17 cellular contexts compared by ENCODE assay signal in the genomic region with DNA sequence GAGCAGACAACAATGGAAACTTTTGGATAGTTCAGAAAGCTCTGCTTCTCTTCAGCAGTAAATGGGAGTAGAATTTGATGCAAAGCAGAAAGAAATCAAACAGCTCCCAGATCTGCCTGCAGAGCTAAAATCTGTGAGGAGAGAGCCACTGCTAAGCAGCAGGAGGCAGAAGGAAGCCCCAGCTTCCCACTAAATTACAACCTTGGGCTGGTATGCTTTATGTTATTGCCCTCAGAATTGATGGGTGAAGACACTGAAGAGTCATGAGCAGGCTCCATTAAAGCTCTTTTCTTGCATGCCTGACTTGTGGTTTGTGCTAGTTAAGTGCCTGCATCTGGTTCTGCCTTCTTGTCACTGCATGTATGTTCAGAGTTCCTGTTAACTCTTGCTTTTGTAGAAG.
"Had no signal": no experiment of that assay in that cellular context is flagged by ENCODE, and none has a peak within 500 bp of the region (broad histone marks: within the 10 kb centered on the region; RNA-seq: fewer than 3 reads in every experiment).

No MANE protein-coding gene starts in this region.

- DNase-seq: activated CD4-positive, alpha-beta T cell treated with anti-CD3 and anti-CD28 coated beads for 4 hours; activated CD8-positive, alpha-beta memory T cell treated with anti-CD3 and anti-CD28 coated beads, Interleukin-2, amount 50 U/mL, for 48 hours; activated naive CD8-positive, alpha-beta T cell treated with anti-CD3 and anti-CD28 coated beads for 36 hours; brain microvascular endothelial cell; cortex of kidney; effector CD4-positive, alpha-beta T cell; glutamatergic neuron; kidney glomerular epithelial cell; mesendoderm; psoas muscle; right lobe of liver had no signal

- H3K4me3 Mint-ChIP-seq: activated naive CD8-positive, alpha-beta T cell treated with anti-CD3 and anti-CD28 coated beads for 36 hours; central memory CD8-positive, alpha-beta T cell; neural crest cell; stimulated activated naive CD8-positive, alpha-beta T cell treated with anti-CD3 and anti-CD28 coated beads, Interleukin-15, Interleukin-2, amounts not matched to agents 100 ng/mL and 50 ng/mL, for 24 hours; type B pancreatic cell had no signal

- H3K4me3 ChIP-seq: psoas muscle, right lobe of liver, suprapubic skin had no signal

- H3K4me1 Mint-ChIP-seq: central memory CD8-positive, alpha-beta T cell; neural crest cell had no signal

- H3K36me3 ChIP-seq: brain microvascular endothelial cell, suprapubic skin had no signal

- H3K27me3 Mint-ChIP-seq: activated naive CD8-positive, alpha-beta T cell treated with anti-CD3 and anti-CD28 coated beads for 36 hours; central memory CD8-positive, alpha-beta T cell; stimulated activated naive CD8-positive, alpha-beta T cell treated with anti-CD3 and anti-CD28 coated beads, Interleukin-15, Interleukin-2, amounts not matched to agents 100 ng/mL and 50 ng/mL, for 24 hours; type B pancreatic cell had no signal

- H3K4me1 ChIP-seq: right lobe of liver had no signal

- H3K27ac ChIP-seq: brain microvascular endothelial cell, psoas muscle, right lobe of liver, suprapubic skin, VCaP had no signal

- H3K27ac Mint-ChIP-seq: activated naive CD8-positive, alpha-beta T cell treated with anti-CD3 and anti-CD28 coated beads for 36 hours; stimulated activated naive CD8-positive, alpha-beta T cell treated with anti-CD3 and anti-CD28 coated beads, Interleukin-15, Interleukin-2, amounts not matched to agents 100 ng/mL and 50 ng/mL, for 24 hours; type B pancreatic cell had no signal

- ATAC-seq: psoas muscle, right lobe of liver had no signal

- H3K27me3 ChIP-seq: brain microvascular endothelial cell, right lobe of liver, suprapubic skin had no signal

- H3K9me3 Mint-ChIP-seq: activated naive CD8-positive, alpha-beta T cell treated with anti-CD3 and anti-CD28 coated beads for 36 hours; central memory CD8-positive, alpha-beta T cell; neural crest cell; stimulated activated naive CD8-positive, alpha-beta T cell treated with anti-CD3 and anti-CD28 coated beads, Interleukin-15, Interleukin-2, amounts not matched to agents 100 ng/mL and 50 ng/mL, for 24 hours; type B pancreatic cell had no signal

- H3K9me3 ChIP-seq: psoas muscle, right lobe of liver, suprapubic skin had no signal
